12 cellular contexts compared by ENCODE assay signal in genomic region chr13:73074101-73074500, GRCh38. TPM values are rescaled to one million over a fixed set of nuclear protein-coding genes. Genes with fewer than 3 reads are reported as not detected.
DNase-seq lines count a peak whose midpoint lies in the region; ATAC-seq and TF ChIP-seq lines count a peak whose summit lies in the region.
"Had no signal": no experiment of that assay in that cellular context is flagged by ENCODE, and none has a peak within 500 bp of the region (broad histone marks: within the 10 kb centered on the region; RNA-seq: fewer than 3 reads in every experiment).

No MANE protein-coding gene starts in this region.

- H3K27me3 ChIP-seq in stomach, result no peaks in the 10 kb centered on the region
- no peaks in the 10 kb centered on the region for H3K27me3 ChIP-seq in testis
- H3K27me3 ChIP-seq: body of pancreas, ovary, tibial artery had no signal

- ATAC-seq in GM19452 (IDR thresholded peaks at IDR 0.05; ENCODE audit: unreplicated experiment) (peak; percentile 67), HG03097 (IDR thresholded peaks at IDR 0.05; ENCODE audit: low FRiP score, unreplicated experiment) (peak; percentile 64)
- ATAC-seq: body of pancreas, left cardiac atrium had no signal

- no peak for TF ChIP-seq CTCF in stomach (IDR thresholded peaks at IDR 0.05)
- TF ChIP-seq CTCF in testis (IDR thresholded peaks at IDR 0.05), result no peak

- TF ChIP-seq EP300 in stomach (IDR thresholded peaks at IDR 0.05), result no peak

- H3K4me1 ChIP-seq in stomach, result peaks cover 0 to 66% (median 28%) of the 10 kb centered on the region in 4 donors
- no peaks in the 10 kb centered on the region for H3K4me1 ChIP-seq in testis

- H3K4me3 ChIP-seq in stomach (no peak overlapping the region), testis (no peak overlapping the region)
- H3K4me3 ChIP-seq: body of pancreas, ovary, tibial artery had no signal

- intact Hi-C loops in stomach (cut with DNase I; ENCODE audit: low total_unique reads) (no loop called here), testis (cut with DNase I; ENCODE audit: low total_unique reads) (no loop called here)

- DNase-seq in amniotic epithelial cell (ENCODE audit: low read depth) (peak; percentile 51), stomach (no peak), DMS79 (lab: John Stamatoyannopoulos, UW) (no peak), DMS153 treated with DMSO at 0.1 percent for 48 hours (lab: John Stamatoyannopoulos, UW; ENCODE audit: unreplicated experiment) (no peak), testis (no peak)
- DNase-seq: body of pancreas, left cardiac atrium, NCI-H748 treated with DMSO at 0.1 percent for 48 hours, ovary, tibial artery had no signal

- H3K9me3 ChIP-seq in stomach, result no peaks in the 10 kb centered on the region
- H3K9me3 ChIP-seq in testis, result no peaks in the 10 kb centered on the region
- H3K9me3 ChIP-seq: body of pancreas, ovary, tibial artery had no signal

- TF ChIP-seq POLR2A in stomach (IDR thresholded peaks at IDR 0.05), result no peak
- TF ChIP-seq POLR2A in testis (IDR thresholded peaks at IDR 0.05), result no peak

- 35 to 48% (median 38%) methylated on average over 3 of the region's 3 CpGs for WGBS in stomach, 5 donors
- WGBS in testis, 2 donors, result 73 to 81% methylated on average over 3 of the region's 3 CpGs

- peaks cover 0 to 18% (median 14%) of the 10 kb centered on the region in 4 donors for H3K36me3 ChIP-seq in stomach
- H3K36me3 ChIP-seq in testis (ENCODE audit: low read depth, missing control alignments), result no peaks in the 10 kb centered on the region
- H3K36me3 ChIP-seq: ovary had no signal

- H3K27ac ChIP-seq in stomach, result peak overlapping the region in 4 of 5 donors; percentile 52 to 77 (median 64)
- no peak overlapping the region for H3K27ac ChIP-seq in testis
- H3K27ac ChIP-seq: body of pancreas, ovary, tibial artery had no signal

RNA-seq across cellular contexts. Expression of gene KLF5, which starts 15.3 kb away (rescaled TPM):
- total RNA-seq in stomach (100 to 1,000 TPM in 1 of 5 donors, 10 to 100 TPM in 4; 35.7 to 585 (median 73.9) TPM), testis (10 to 100 TPM; 17.2 to 25.2 TPM)
- polyA plus RNA-seq in stomach (100 to 1,000 TPM in 1 of 3 donors, 10 to 100 TPM in 2; 23.7 to 104 (median 82.3) TPM), testis (ENCODE audit: insufficient read depth, low read depth, low replicate concordance) (92.6 TPM)

Comparison
In these comparisons a context has a peak if more than half of its experiments do, and no peak if none do; other contexts are left out.
1. H3K27ac ChIP-seq: peak in stomach (4 of 5); none in testis (0 of 2).